28 cellular contexts compared by ENCODE assay signal in the genomic region with DNA sequence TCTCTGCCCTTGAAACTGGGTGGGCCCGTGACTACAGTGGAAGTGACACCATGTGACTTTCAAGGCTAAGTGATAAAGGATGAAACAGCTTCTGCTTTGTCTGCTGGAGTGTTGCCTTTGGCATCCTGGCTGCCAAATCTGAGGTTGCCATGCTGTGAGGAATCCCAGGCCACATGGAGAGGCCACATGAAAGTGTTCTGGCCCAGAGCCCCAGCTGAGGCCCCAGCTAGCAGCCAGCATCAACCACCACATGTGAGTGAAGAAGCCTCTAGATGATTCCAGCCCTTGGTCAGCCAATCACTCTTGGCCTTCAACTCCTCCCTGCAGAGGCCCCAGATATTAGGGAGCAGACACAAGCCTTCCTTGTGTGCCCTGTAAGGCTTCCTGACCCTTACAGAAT.
"Had no signal": no experiment of that assay in that cellular context is flagged by ENCODE, and none has a peak within 500 bp of the region (broad histone marks: within the 10 kb centered on the region; RNA-seq: fewer than 3 reads in every experiment).

No MANE protein-coding gene starts in this region.

- H3K27me3 ChIP-seq: neural progenitor cell, neutrophil, right atrium auricular region, right lobe of liver, stomach, testis, thyroid gland, transverse colon, upper lobe of left lung, vagina had no signal

- H3K4me3 ChIP-seq: left ventricle myocardium inferior, lower lobe of right lung, neural progenitor cell, right atrium auricular region, right lobe of liver, smooth muscle cell, stomach, testis, thyroid gland, transverse colon, upper lobe of left lung, vagina had no signal

- H3K4me1 ChIP-seq: left ventricle myocardium inferior, lower lobe of right lung, neural progenitor cell, parathyroid adenoma, right atrium auricular region, right lobe of liver, stomach, testis, thyroid gland, transverse colon, upper lobe of left lung, vagina had no signal

- H3K9me3 ChIP-seq: left ventricle myocardium inferior, lower lobe of right lung, neutrophil, right atrium auricular region, right lobe of liver, testis, thyroid gland, transverse colon, upper lobe of left lung, vagina had no signal

- H3K36me3 ChIP-seq: left ventricle myocardium inferior, lower lobe of right lung, neural progenitor cell, neutrophil, right atrium auricular region, right lobe of liver, stomach, thyroid gland, transverse colon, upper lobe of left lung, vagina had no signal

- H3K4me1 Mint-ChIP-seq: immature natural killer cell, natural killer cell, neural progenitor cell had no signal

- H3K36me3 Mint-ChIP-seq: immature natural killer cell; natural killer cell; neural progenitor cell; stimulated activated naive B cell treated with anti-CD40 and anti-IgM and Interleukin-4, amounts not matched to agents 10 μg/mL and 1 μg/mL and 100 μg/mL, for 72 hours had no signal

- ATAC-seq: lower lobe of right lung; natural killer cell; right lobe of liver; stimulated activated naive B cell treated with anti-CD40 and anti-IgM and Interleukin-4, amounts not matched to agents 10 μg/mL and 1 μg/mL and 100 μg/mL, for 72 hours; stimulated activated naive CD8-positive, alpha-beta T cell treated with anti-CD3 and anti-CD28 coated beads, Interleukin-15, Interleukin-2, amounts not matched to agents 100 U/mL and 50 U/mL, for 24 hours had no signal

- H3K9me3 Mint-ChIP-seq: immature natural killer cell; natural killer cell; stimulated activated naive B cell treated with anti-CD40 and anti-IgM and Interleukin-4, amounts not matched to agents 10 μg/mL and 1 μg/mL and 100 μg/mL, for 72 hours had no signal

- H3K79me2 ChIP-seq: parathyroid adenoma had no signal

- H3K4me2 ChIP-seq: neural progenitor cell, smooth muscle cell had no signal

- H3K9ac ChIP-seq: neural progenitor cell, parathyroid adenoma had no signal

- DNase-seq: hypothalamus; immature natural killer cell; islet precursor cell; left ventricle myocardium inferior; lower lobe of right lung; mammary epithelial cell; mesenchymal stem cell; naive B cell; natural killer cell; nephron progenitor cell; occipital lobe; right lobe of liver; stimulated activated CD4-positive, alpha-beta T cell treated with anti-CD3 and anti-CD28 coated beads, Interleukin-1b, Interleukin-23, amount 100 ng/mL, for 48 hours; stimulated activated CD4-positive, alpha-beta T cell treated with anti-CD3 and anti-CD28 coated beads, Interleukin-2, amount 100 ng/mL, for 48 hours; stimulated activated naive B cell treated with anti-CD40 and anti-IgM and Interleukin-4, amounts not matched to agents 10 μg/mL and 1 μg/mL and 100 μg/mL, for 72 hours; stimulated activated naive CD8-positive, alpha-beta T cell treated with anti-CD3 and anti-CD28 coated beads, Interleukin-15, Interleukin-2, amounts not matched to agents 100 U/mL and 50 U/mL, for 24 hours; stomach; testis; thyroid gland; transverse colon; upper lobe of left lung had no signal

- H3K4me3 Mint-ChIP-seq: immature natural killer cell; naive B cell; natural killer cell; nephron progenitor cell; neural progenitor cell; stimulated activated naive B cell treated with anti-CD40 and anti-IgM and Interleukin-4, amounts not matched to agents 10 μg/mL and 1 μg/mL and 100 μg/mL, for 72 hours had no signal

- H2AFZ ChIP-seq: neural progenitor cell, parathyroid adenoma had no signal

- H3K27ac ChIP-seq: left ventricle myocardium inferior, lower lobe of right lung, neural progenitor cell, neutrophil, parathyroid adenoma, right atrium auricular region, right lobe of liver, stomach, testis, thyroid gland, transverse colon, upper lobe of left lung, vagina had no signal

- H3K27ac Mint-ChIP-seq: immature natural killer cell; natural killer cell; nephron progenitor cell; neural progenitor cell; progenitor cell of endocrine pancreas; stimulated activated naive B cell treated with anti-CD40 and anti-IgM and Interleukin-4, amounts not matched to agents 10 μg/mL and 1 μg/mL and 100 μg/mL, for 72 hours had no signal
